Comparison of ENCODE assay signal across 16 cellular contexts in the genomic region with DNA sequence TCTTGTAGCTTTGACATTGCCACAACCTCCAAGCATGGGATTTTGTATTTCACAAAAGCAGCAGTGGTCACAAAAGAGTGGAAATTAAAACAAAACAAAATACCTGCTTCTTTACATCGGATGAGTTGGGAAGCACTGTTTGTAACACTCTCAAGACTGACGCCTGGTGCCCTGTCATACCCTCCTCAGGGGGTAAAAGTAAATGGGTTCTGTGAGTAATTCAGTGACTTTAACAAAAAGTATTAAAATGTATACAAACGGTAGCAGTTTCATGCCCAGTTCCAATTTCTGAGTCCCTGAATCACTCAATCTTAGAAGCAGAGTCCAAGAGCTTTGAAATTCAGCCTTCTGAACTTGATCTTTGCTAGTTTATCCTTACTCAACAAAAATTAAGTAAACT.
DNase-seq lines count a peak whose midpoint lies in the region; ATAC-seq lines count a peak whose summit lies in the region.
"Had no signal": no experiment of that assay in that cellular context is flagged by ENCODE, and none has a peak within 500 bp of the region (broad histone marks: within the 10 kb centered on the region; RNA-seq: fewer than 3 reads in every experiment).

No MANE protein-coding gene starts in this region.

- no peak for ATAC-seq in CD4-positive, CD25-positive, alpha-beta regulatory T cell (ENCODE audit: low read depth in 2 of 2)
- peak; percentile 60 to 66 for ATAC-seq in activated naive CD4-positive, alpha-beta T cell treated with anti-CD3 and anti-CD28 coated beads, Interleukin-2, amount 50 U/mL, for 72 hours
- ATAC-seq: Right ventricle myocardium inferior had no signal

- no peak overlapping the region for H3K27ac Mint-ChIP-seq in activated naive CD4-positive, alpha-beta T cell treated with anti-CD3 and anti-CD28 coated beads, Interleukin-2, amount 10 ng/mL, durations not matched to agents 7 days and 5 days
- peak overlapping the region; percentile 87 to 96 (median 96) for H3K27ac Mint-ChIP-seq in CD4-positive, CD25-positive, alpha-beta regulatory T cell
- H3K27ac Mint-ChIP-seq in CD4-positive, alpha-beta memory T cell, result peak overlapping the region in 6 of 7 donors; percentile 58 to 92 (median 82)
- peak overlapping the region in 1 of 2 donors; percentile 97 for H3K27ac Mint-ChIP-seq in activated naive CD4-positive, alpha-beta T cell treated with anti-CD3 and anti-CD28 coated beads, Interleukin-2, amount 50 U/mL, for 72 hours
- H3K27ac Mint-ChIP-seq: HFFc6 had no signal

- intact Hi-C loops in CD4-positive, alpha-beta memory T cell (cut with micrococcal nuclease), result no loop called here

- H3K4me1 ChIP-seq in CD4-positive, CD25-positive, alpha-beta regulatory T cell (ENCODE audit: control insufficient read depth, insufficient read depth, low read length, poor library complexity, severe bottlenecking), result peaks cover 87% of the 10 kb centered on the region
- H3K4me1 ChIP-seq in CD4-positive, alpha-beta memory T cell (ENCODE audit: insufficient read depth, low read length), result peaks cover 70% of the 10 kb centered on the region

- DNase-seq in activated naive CD4-positive, alpha-beta T cell treated with Interleukin-2 at 50 U/mL for 16 hours, result peak; percentile 33
- DNase-seq in activated naive CD4-positive, alpha-beta T cell treated with anti-CD3 and anti-CD28 coated beads, Interleukin-2, amount 10 ng/mL, durations not matched to agents 7 days and 5 days, result no peak
- DNase-seq in CD4-positive, CD25-positive, alpha-beta regulatory T cell, result peak in 1 of 3 donors; percentile 25
- DNase-seq in CD4-positive, alpha-beta memory T cell, result no peak
- no peak for DNase-seq in activated naive CD4-positive, alpha-beta T cell treated with anti-CD3 and anti-CD28 coated beads, Interleukin-2, amount 50 U/mL, for 72 hours (ENCODE audit: low spot score in 2 of 2)
- no peak for DNase-seq in DMS79 treated with DMSO at 0.1 percent for 48 hours (lab: John Stamatoyannopoulos, UW)
- no peak for DNase-seq in germinal center (ENCODE audit: low spot score)
- DNase-seq: DMS79; HFFc6; KBM-7; MV-4-11; NCI-H1694 treated with DMSO at 0.1 percent for 48 hours; NCI-H748 treated with DMSO at 0.1 percent for 48 hours; NK-92 treated with Interleukin-12 subunit alpha and Interleukin-12 subunit beta, amount 100 ng/mL, for 24 hours had no signal

- H3K36me3 ChIP-seq in CD4-positive, CD25-positive, alpha-beta regulatory T cell (ENCODE audit: control insufficient read depth, insufficient read depth, low read length), result no peaks in the 10 kb centered on the region
- no peaks in the 10 kb centered on the region for H3K36me3 ChIP-seq in CD4-positive, alpha-beta memory T cell (ENCODE audit: insufficient read depth, low read length)

- H3K4me3 ChIP-seq in CD4-positive, CD25-positive, alpha-beta regulatory T cell (ENCODE audit: low read depth, low read length), result peak overlapping the region; percentile 86
- no peak overlapping the region for H3K4me3 ChIP-seq in CD4-positive, alpha-beta memory T cell (ENCODE audit: low read length in 2 of 2)
- H3K4me3 ChIP-seq: BLaER1 treated with 17β-estradiol and CSF1 and Interleukin-3, amounts not matched to agents 10 nM and 100 nM had no signal

- no peaks in the 10 kb centered on the region for H3K9me3 ChIP-seq in CD4-positive, CD25-positive, alpha-beta regulatory T cell (ENCODE audit: control insufficient read depth in 2 of 2, low read length in 2 of 2)
- no peaks in the 10 kb centered on the region for H3K9me3 ChIP-seq in CD4-positive, alpha-beta memory T cell (ENCODE audit: control insufficient read depth in 1 of 2, low read length in 2 of 2)

- peaks cover 59% of the 10 kb centered on the region for H3K4me1 Mint-ChIP-seq in activated naive CD4-positive, alpha-beta T cell treated with anti-CD3 and anti-CD28 coated beads, Interleukin-2, amount 10 ng/mL, durations not matched to agents 7 days and 5 days
- H3K4me1 Mint-ChIP-seq in CD4-positive, CD25-positive, alpha-beta regulatory T cell, result peaks cover 48 to 96% (median 77%) of the 10 kb centered on the region in 4 donors
- peaks cover 40 to 88% (median 56%) of the 10 kb centered on the region in 4 donors for H3K4me1 Mint-ChIP-seq in CD4-positive, alpha-beta memory T cell

- no peak overlapping the region for H3K4me3 Mint-ChIP-seq in activated naive CD4-positive, alpha-beta T cell treated with anti-CD3 and anti-CD28 coated beads, Interleukin-2, amount 10 ng/mL, durations not matched to agents 7 days and 5 days
- H3K4me3 Mint-ChIP-seq in CD4-positive, CD25-positive, alpha-beta regulatory T cell, result peak overlapping the region; percentile 77 to 97 (median 84)
- H3K4me3 Mint-ChIP-seq in CD4-positive, alpha-beta memory T cell, result peak overlapping the region in 6 of 8 donors; percentile 11 to 76 (median 68)
- H3K4me3 Mint-ChIP-seq: HFFc6 had no signal

- POLR2A ChIA-PET in CD4-positive, alpha-beta memory T cell (lab: Charles Lee; ENCODE audit: partially characterized antibody), result interaction anchor here (1.1 to 2.8 kb wide), 3 partner anchors 11 to 368 kb away, joined by 4 to 26 read pairs (median 4); no protein-coding TSS in a partner anchor

- CTCF ChIA-PET in activated naive CD4-positive, alpha-beta T cell treated with anti-CD3 and anti-CD28 coated beads, Interleukin-2, amount 10 ng/mL, durations not matched to agents 7 days and 5 days (lab: Charles Lee), result interaction anchor here (1.1 to 2.2 kb wide), 3 partner anchors 9 to 376 kb away, joined by 3 to 9 read pairs (median 6); no protein-coding TSS in a partner anchor
- CTCF ChIA-PET in CD4-positive, alpha-beta memory T cell (lab: Charles Lee; ENCODE audit: partially characterized antibody), result interaction anchor here (1.5 to 13.1 kb wide), 5 partner anchors 10 to 412 kb away, joined by 3 to 266 read pairs (median 10); no protein-coding TSS in a partner anchor

- H3K27me3 ChIP-seq in CD4-positive, CD25-positive, alpha-beta regulatory T cell (ENCODE audit: control insufficient read depth, insufficient read depth, low read length), result no peaks in the 10 kb centered on the region
- H3K27me3 ChIP-seq in CD4-positive, alpha-beta memory T cell (ENCODE audit: insufficient read depth, low read length), result no peaks in the 10 kb centered on the region
- H3K27me3 ChIP-seq: BLaER1 treated with 17β-estradiol and CSF1 and Interleukin-3, amounts not matched to agents 10 nM and 100 nM had no signal

- H3K9me3 Mint-ChIP-seq in activated naive CD4-positive, alpha-beta T cell treated with anti-CD3 and anti-CD28 coated beads, Interleukin-2, amount 10 ng/mL, durations not matched to agents 7 days and 5 days, result no peaks in the 10 kb centered on the region
- no peaks in the 10 kb centered on the region for H3K9me3 Mint-ChIP-seq in CD4-positive, CD25-positive, alpha-beta regulatory T cell
- H3K9me3 Mint-ChIP-seq in CD4-positive, alpha-beta memory T cell, result no peaks in the 10 kb centered on the region
- H3K9me3 Mint-ChIP-seq in activated naive CD4-positive, alpha-beta T cell treated with anti-CD3 and anti-CD28 coated beads, Interleukin-2, amount 50 U/mL, for 72 hours, result no peaks in the 10 kb centered on the region

- H3K27me3 Mint-ChIP-seq in activated naive CD4-positive, alpha-beta T cell treated with anti-CD3 and anti-CD28 coated beads, Interleukin-2, amount 10 ng/mL, durations not matched to agents 7 days and 5 days, result no peaks in the 10 kb centered on the region
- peaks cover 4% of the 10 kb centered on the region for H3K27me3 Mint-ChIP-seq in CD4-positive, CD25-positive, alpha-beta regulatory T cell
- no peaks in the 10 kb centered on the region for H3K27me3 Mint-ChIP-seq in CD4-positive, alpha-beta memory T cell

- peaks cover 36% of the 10 kb centered on the region for H3K36me3 Mint-ChIP-seq in activated naive CD4-positive, alpha-beta T cell treated with anti-CD3 and anti-CD28 coated beads, Interleukin-2, amount 10 ng/mL, durations not matched to agents 7 days and 5 days
- H3K36me3 Mint-ChIP-seq in CD4-positive, CD25-positive, alpha-beta regulatory T cell, result no peaks in the 10 kb centered on the region
- peaks cover 0 to 9% of the 10 kb centered on the region in 2 donors for H3K36me3 Mint-ChIP-seq in CD4-positive, alpha-beta memory T cell
- peaks cover 23 to 42% of the 10 kb centered on the region in 2 donors for H3K36me3 Mint-ChIP-seq in activated naive CD4-positive, alpha-beta T cell treated with anti-CD3 and anti-CD28 coated beads, Interleukin-2, amount 50 U/mL, for 72 hours

- peak overlapping the region; percentile 94 for H3K27ac ChIP-seq in CD4-positive, CD25-positive, alpha-beta regulatory T cell (ENCODE audit: insufficient read depth, low read length, poor library complexity, severe bottlenecking)
- H3K27ac ChIP-seq in CD4-positive, alpha-beta memory T cell (ENCODE audit: low read depth, low read length), result no peak overlapping the region
- H3K27ac ChIP-seq: BLaER1 treated with 17β-estradiol and CSF1 and Interleukin-3, amounts not matched to agents 10 nM and 100 nM had no signal

Comparison
In these comparisons a context has a peak if more than half of its experiments do, and no peak if none do; other contexts are left out.
1. ATAC-seq: peak in activated naive CD4-positive, alpha-beta T cell treated with anti-CD3 and anti-CD28 coated beads, Interleukin-2, amount 50 U/mL, for 72 hours (2 of 2); none in CD4-positive, CD25-positive, alpha-beta regulatory T cell (0 of 2).